ENCODE assay signal across 8 cellular contexts in the genomic region with DNA sequence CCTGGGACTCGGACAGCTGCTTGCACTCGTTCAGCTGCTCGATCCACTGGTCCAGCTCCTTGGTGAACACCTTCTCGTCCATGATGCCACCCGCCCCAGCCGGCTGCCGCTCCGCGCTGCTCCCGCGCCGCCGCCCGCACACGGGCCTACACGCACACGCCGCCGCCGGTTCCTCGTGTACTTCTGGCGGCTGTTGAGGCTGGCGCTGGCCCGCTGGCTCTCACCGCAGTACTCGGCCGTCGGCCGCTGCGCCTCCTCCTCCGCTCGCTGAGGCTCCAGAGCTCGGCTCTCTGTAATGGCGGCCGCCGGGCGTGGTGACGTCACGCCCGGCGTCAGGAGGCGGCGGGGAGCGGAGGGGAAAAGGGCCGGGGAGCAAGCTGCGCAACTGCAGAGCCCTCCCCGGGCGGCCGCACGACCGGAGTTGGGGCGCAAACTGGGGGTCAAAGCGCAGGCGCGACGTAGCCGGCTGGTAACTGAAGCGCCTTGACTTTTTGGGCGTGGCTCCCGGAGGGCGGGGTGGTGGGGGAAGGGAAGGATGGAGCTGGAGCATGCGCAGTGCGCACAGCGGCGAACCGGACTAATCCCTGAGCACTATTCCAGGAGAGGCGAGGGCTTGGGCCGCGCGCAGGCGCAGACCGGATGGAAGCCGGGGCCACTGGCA. TPM values are rescaled to one million over a fixed set of nuclear protein-coding genes. Genes with fewer than 3 reads are reported as not detected.
DNase-seq lines count a peak whose midpoint lies in the region; ATAC-seq and TF ChIP-seq lines count a peak whose summit lies in the region.

A gene (minus strand): TSS at position 294 of the 661 bp plus-strand sequence. CDS start 212 bp downstream, at position 82.

- H3K4me3 Mint-ChIP-seq in GM23338 = peak within 1 kb of the TSS; percentile 98
- peak within 1 kb of the TSS; percentile 66 to 98 (median 96) for H3K4me3 Mint-ChIP-seq in naive thymus-derived CD4-positive, alpha-beta T cell
- peak within 1 kb of the TSS; percentile 98 to 100 for H3K4me3 Mint-ChIP-seq in stimulated activated naive B cell treated with anti-CD40 and anti-IgM and Interleukin-4, amounts not matched to agents 10 μg/mL and 1 μg/mL and 100 μg/mL, for 72 hours

- H4K20me1 ChIP-seq in DOHH2 (ENCODE audit: control insufficient read depth, insufficient read depth, low read depth, low read length) = peaks cover 35% of the 10 kb centered on the region; the same call in 1 of the 2 replicates
- peaks cover 42% of the 10 kb centered on the region for H4K20me1 ChIP-seq in GM23338 (replicated peaks; ENCODE audit: insufficient read depth)

- peak; percentile 87 for ATAC-seq in GM23338
- ATAC-seq in naive thymus-derived CD4-positive, alpha-beta T cell = peak; percentile 89
- peak; percentile 80 to 86 for ATAC-seq in stimulated activated naive B cell treated with anti-CD40 and anti-IgM and Interleukin-4, amounts not matched to agents 10 μg/mL and 1 μg/mL and 100 μg/mL, for 72 hours (replicated peaks)

- peak within 1 kb of the TSS; percentile 97 for H3K4me3 ChIP-seq in DOHH2 (ENCODE audit: low read length)
- peak within 1 kb of the TSS; percentile 92 for H3K4me3 ChIP-seq in GM23338
- H3K4me3 ChIP-seq in naive thymus-derived CD4-positive, alpha-beta T cell (ENCODE audit: low read length) = peak within 1 kb of the TSS; percentile 100

- H3K27me3 ChIP-seq in DOHH2 (ENCODE audit: control insufficient read depth, low read length) (no peaks in the 10 kb centered on the region), GM23338 (ENCODE audit: insufficient read depth) (no peaks in the 10 kb centered on the region)
- H3K27me3 ChIP-seq in naive thymus-derived CD4-positive, alpha-beta T cell (ENCODE audit: control insufficient read depth in 2 of 2, insufficient read depth in 2 of 2, low read length in 2 of 2) = no peaks in the 10 kb centered on the region

- peak within 1 kb of the TSS; percentile 93 for H2AFZ ChIP-seq in GM23338

- H3K9me3 Mint-ChIP-seq in GM23338 = no peaks in the 10 kb centered on the region; the same call in 2 of the 3 replicates
- H3K9me3 Mint-ChIP-seq in naive thymus-derived CD4-positive, alpha-beta T cell = peaks cover 0 to 10% (median 0%) of the 10 kb centered on the region in 11 donors
- no peaks in the 10 kb centered on the region for H3K9me3 Mint-ChIP-seq in stimulated activated naive B cell treated with anti-CD40 and anti-IgM and Interleukin-4, amounts not matched to agents 10 μg/mL and 1 μg/mL and 100 μg/mL, for 72 hours

- H3K4me1 Mint-ChIP-seq in GM23338 = peaks cover 35% of the 10 kb centered on the region
- H3K4me1 Mint-ChIP-seq in naive thymus-derived CD4-positive, alpha-beta T cell = peaks cover 37 to 57% (median 52%) of the 10 kb centered on the region in 7 donors
- H3K4me1 Mint-ChIP-seq in stimulated activated naive B cell treated with anti-CD40 and anti-IgM and Interleukin-4, amounts not matched to agents 10 μg/mL and 1 μg/mL and 100 μg/mL, for 72 hours = peaks cover 25 to 41% of the 10 kb centered on the region in 2 donors

- no peak for TF ChIP-seq CTCF in DOHH2 (IDR thresholded peaks at IDR 0.05; ENCODE audit: low read depth, low read length, poor library complexity, severe bottlenecking)
- no peak for TF ChIP-seq CTCF in GM23338 (conservative IDR thresholded peaks at IDR 0.05; ENCODE audit: low read depth in 2 of 2)

- no peaks in the 10 kb centered on the region for H3K9me3 ChIP-seq in DOHH2 (ENCODE audit: control insufficient read depth, insufficient read depth, low read length)
- H3K9me3 ChIP-seq in naive thymus-derived CD4-positive, alpha-beta T cell (ENCODE audit: control insufficient read depth in 2 of 3, low read length in 3 of 3) = no peaks in the 10 kb centered on the region

- H3K36me3 Mint-ChIP-seq in GM23338 (ENCODE audit: low read depth) = peaks cover 31% of the 10 kb centered on the region
- H3K36me3 Mint-ChIP-seq in naive thymus-derived CD4-positive, alpha-beta T cell = peaks cover 0 to 20% (median 6%) of the 10 kb centered on the region in 5 donors
- peaks cover 24 to 30% of the 10 kb centered on the region in 2 donors for H3K36me3 Mint-ChIP-seq in stimulated activated naive B cell treated with anti-CD40 and anti-IgM and Interleukin-4, amounts not matched to agents 10 μg/mL and 1 μg/mL and 100 μg/mL, for 72 hours

- H3K4me2 ChIP-seq in DOHH2 (ENCODE audit: low read length) (peak within 1 kb of the TSS; percentile 83), GM23338 (peak within 1 kb of the TSS; percentile 89)

- H3K36me3 ChIP-seq in DOHH2 (ENCODE audit: control insufficient read depth, low read length) (peaks cover 48% of the 10 kb centered on the region), GM23338 (ENCODE audit: insufficient read depth) (no peaks in the 10 kb centered on the region)
- peaks cover 0 to 10% (median 0%) of the 10 kb centered on the region in 3 experiments for H3K36me3 ChIP-seq in naive thymus-derived CD4-positive, alpha-beta T cell (ENCODE audit: control insufficient read depth in 2 of 3, insufficient read depth in 3 of 3, low read length in 3 of 3)

- H3K27ac Mint-ChIP-seq in GM23338 = peak within 1 kb of the TSS; percentile 99
- peak within 1 kb of the TSS; percentile 95 to 100 (median 98) for H3K27ac Mint-ChIP-seq in naive thymus-derived CD4-positive, alpha-beta T cell
- peak within 1 kb of the TSS; percentile 100 for H3K27ac Mint-ChIP-seq in stimulated activated naive B cell treated with anti-CD40 and anti-IgM and Interleukin-4, amounts not matched to agents 10 μg/mL and 1 μg/mL and 100 μg/mL, for 72 hours

- CTCF ChIA-PET in naive thymus-derived CD4-positive, alpha-beta T cell (lab: Charles Lee) = interaction anchor here (1.1 to 2.0 kb wide), 3 partner anchors 22 to 75 kb away, joined by 3 to 8 read pairs (median 5); a partner anchor contains a TSS

- H3K4me1 ChIP-seq in DOHH2 (ENCODE audit: control insufficient read depth, low read length) = peaks cover 44% of the 10 kb centered on the region
- H3K4me1 ChIP-seq in GM23338 (ENCODE audit: insufficient read depth) = peaks cover 34% of the 10 kb centered on the region
- peaks cover 29 to 40% of the 10 kb centered on the region in 2 donors for H3K4me1 ChIP-seq in naive thymus-derived CD4-positive, alpha-beta T cell (ENCODE audit: control insufficient read depth in 2 of 2, insufficient read depth in 2 of 2, low read length in 2 of 2)

- H3K27ac ChIP-seq in DOHH2 (ENCODE audit: low read depth, low read length) = peak within 1 kb of the TSS; percentile 83
- H3K27ac ChIP-seq in GM23338 (ENCODE audit: low read depth) = peak within 1 kb of the TSS; percentile 100
- H3K27ac ChIP-seq in naive thymus-derived CD4-positive, alpha-beta T cell (ENCODE audit: low read depth, low read length) = peak within 1 kb of the TSS; percentile 100

- H3K79me2 ChIP-seq in DOHH2 (ENCODE audit: control insufficient read depth, low read length) (peaks cover 62% of the 10 kb centered on the region), GM23338 (replicated peaks; ENCODE audit: insufficient read depth) (peaks cover 54% of the 10 kb centered on the region)

- POLR2A ChIA-PET in naive thymus-derived CD4-positive, alpha-beta T cell (lab: Charles Lee) = interaction anchor here (0.6 to 5.0 kb wide), 34 partner anchors 10 to 1174 kb away, joined by 3 to 55 read pairs (median 5); a partner anchor contains a TSS

- H3F3A ChIP-seq in DOHH2 (ENCODE audit: control insufficient read depth, insufficient read depth) (no peaks in the 10 kb centered on the region), GM23338 (replicated peaks; ENCODE audit: low read depth) (no peaks in the 10 kb centered on the region; the same call in 1 of the 2 replicates)

- DNase-seq in GM23338 (ENCODE audit: low spot score) = peak; percentile 96
- peak; percentile 98 for DNase-seq in LHCN-M2 (ENCODE audit: low read depth)
- DNase-seq in RPMI8226 = peak; percentile 98
- DNase-seq in activated T-helper 1 cell treated with anti-CD3 and anti-CD28 coated beads, Interleukin-2, amount 50 U/mL, for 16 hours (ENCODE audit: low read depth in 1 of 2, low spot score in 1 of 2) = peak; percentile 97 to 99
- peak; percentile 99 for DNase-seq in fibroblast of gingiva (ENCODE audit: low read depth)
- peak; percentile 98 to 100 (median 99) for DNase-seq in naive thymus-derived CD4-positive, alpha-beta T cell
- DNase-seq in stimulated activated naive B cell treated with anti-CD40 and anti-IgM and Interleukin-4, amounts not matched to agents 10 μg/mL and 1 μg/mL and 100 μg/mL, for 72 hours = peak; percentile 100

- H3K9me2 ChIP-seq in DOHH2 (replicated peaks; ENCODE audit: control insufficient read depth, low read length) = no peaks in the 10 kb centered on the region
- no peaks in the 10 kb centered on the region for H3K9me2 ChIP-seq in GM23338 (ENCODE audit: insufficient read depth)

- intact Hi-C loops in naive thymus-derived CD4-positive, alpha-beta T cell (cut with micrococcal nuclease) = loop anchor here (1.0 to 10.0 kb wide), 22 partner anchors 13 to 1264 kb away; a partner anchor contains a TSS

- peaks cover 13% of the 10 kb centered on the region for H3K27me3 Mint-ChIP-seq in GM23338 (ENCODE audit: insufficient read depth, low read depth, poor library complexity)
- peaks cover 0 to 4% (median 0%) of the 10 kb centered on the region in 5 donors for H3K27me3 Mint-ChIP-seq in naive thymus-derived CD4-positive, alpha-beta T cell
- H3K27me3 Mint-ChIP-seq in stimulated activated naive B cell treated with anti-CD40 and anti-IgM and Interleukin-4, amounts not matched to agents 10 μg/mL and 1 μg/mL and 100 μg/mL, for 72 hours = no peaks in the 10 kb centered on the region

TF ChIP-seq in GM23338, 12 proteins besides CTCF, POLR2A, EP300 and RAD21 (continues in another document):
- TF ChIP-seq ZNF331 (CRISPR knock-in tag; IDR thresholded peaks at IDR 0.05; ENCODE audit: low read depth) (peak; percentile 80), POLR2AphosphoS5 (IDR thresholded peaks at IDR 0.05; ENCODE audit: low read depth) (peak; percentile 79), CREB1 (CRISPR knock-in tag; IDR thresholded peaks at IDR 0.05; ENCODE audit: low read depth) (peak; percentile 99)

RNA-seq across cellular contexts. Expression of the gene that starts here (rescaled TPM):
- total RNA-seq in GM23338 (2014; rRNA removed; shearing (Covaris generic)) = 316 and 342 TPM in 2 replicates
- polyA plus RNA-seq in GM23338 (2016; fragmentation: Nextera tagmentation; extraction: Ambion mirVana) = 93.4 and 131 TPM in 2 replicates
- 255 and 270 TPM in 2 replicates for total RNA-seq in LHCN-M2 (2014; rRNA removed)
- polyA plus RNA-seq in LHCN-M2 (2012) = 128 TPM
- 100 to 1,000 TPM in 3 of 5 experiments, 10 to 100 TPM in 2; 89.5 to 168 (median 132) TPM for total RNA-seq in naive thymus-derived CD4-positive, alpha-beta T cell
- polyA plus RNA-seq in naive thymus-derived CD4-positive, alpha-beta T cell = 100 to 1,000 TPM; 145 to 168 TPM

Comparison
In these comparisons a context has a peak if more than half of its experiments do, and no peak if none do; other contexts are left out.
1. Peak in every context shown above with its lines: DNase-seq, ATAC-seq, H3K4me3 ChIP-seq and H3K27ac ChIP-seq.